33 cellular contexts compared by ENCODE assay signal in the genomic region with DNA sequence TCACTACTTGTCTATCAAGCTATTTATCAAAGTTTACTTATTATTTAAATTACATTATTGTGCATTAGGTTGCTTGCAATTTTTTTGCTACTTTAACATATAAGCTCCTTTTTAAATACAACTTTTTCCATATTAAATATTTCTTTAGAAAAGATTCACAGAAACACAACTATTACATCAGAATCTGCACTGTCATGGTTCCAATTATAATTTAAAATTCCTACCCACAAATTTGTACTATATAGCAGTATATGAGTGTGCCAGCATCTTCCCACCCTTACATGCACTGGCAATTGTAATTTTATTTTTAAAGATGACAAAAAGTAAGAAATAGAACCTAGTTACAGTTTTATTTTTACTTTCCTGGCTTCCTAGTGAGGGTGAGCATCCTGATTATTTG.
"Had no signal": no experiment of that assay in that cellular context is flagged by ENCODE, and none has a peak within 500 bp of the region (broad histone marks: within the 10 kb centered on the region; RNA-seq: fewer than 3 reads in every experiment).

No MANE protein-coding gene starts in this region.

- H3K9me3 Mint-ChIP-seq: activated CD8-positive, alpha-beta T cell treated with anti-CD3 and anti-CD28 coated beads for 36 hours; activated naive CD8-positive, alpha-beta T cell treated with anti-CD3 and anti-CD28 coated beads, Interleukin-2, amount 50 U/mL, for 24 hours; T-helper 2 cell treated with Interferon-gamma antibody and Interleukin-4, amounts not matched to agents 5 μg/mL and 100 μg/mL, for 36 hours had no signal

- DNase-seq: activated B cell treated with CpG ODN at 0.5 μM for 24 hours; activated CD4-positive, alpha-beta T cell treated with anti-CD3 and anti-CD28 coated beads for 48 hours; activated CD4-positive, alpha-beta T cell treated with anti-CD3 and anti-CD28 coated beads, Interleukin-2, amount 50 U/mL, for 1 hour; activated CD4-positive, alpha-beta T cell treated with anti-CD3 and anti-CD28 coated beads, Interleukin-2, amount 50 U/mL, for 48 hours; activated CD8-positive, alpha-beta memory T cell treated with anti-CD3 and anti-CD28 coated beads for 24 hours; activated CD8-positive, alpha-beta T cell treated with anti-CD3 and anti-CD28 coated beads for 36 hours; activated gamma-delta T cell; activated naive CD4-positive, alpha-beta T cell; activated naive CD4-positive, alpha-beta T cell treated with anti-CD3 and anti-CD28 coated beads, Interleukin-2, amount 50 U/mL, for 16 hours; activated naive CD8-positive, alpha-beta T cell treated with anti-CD3 and anti-CD28 coated beads, Interleukin-2, amount 50 U/mL, for 24 hours; activated T-cell treated with anti-CD3 and anti-CD28 coated beads, Interleukin-2, amount 50 U/mL, for 1 hour; activated T-cell treated with anti-CD3 and anti-CD28 coated beads, Interleukin-2, amount 50 U/mL, for 48 hours; adrenal gland; amygdala; aorta; body of pancreas; caudate nucleus; colonic mucosa; effector CD8-positive, alpha-beta T cell; esophagus squamous epithelium; foreskin melanocyte; head of caudate nucleus; T-helper 1 cell; T-helper 17 cell; T1000; WERI-Rb-1 had no signal

- H3K4me3 Mint-ChIP-seq: activated B cell treated with CpG ODN at 0.5 μM for 24 hours; activated CD8-positive, alpha-beta T cell treated with anti-CD3 and anti-CD28 coated beads for 36 hours; activated naive CD8-positive, alpha-beta T cell; activated naive CD8-positive, alpha-beta T cell treated with anti-CD3 and anti-CD28 coated beads, Interleukin-2, amount 50 U/mL, for 24 hours; T-helper 17 cell; T-helper 2 cell treated with Interferon-gamma antibody and Interleukin-4, amounts not matched to agents 5 μg/mL and 100 μg/mL, for 36 hours had no signal

- H3K27ac Mint-ChIP-seq: activated B cell treated with CpG ODN at 0.5 μM for 24 hours; activated CD8-positive, alpha-beta T cell treated with anti-CD3 and anti-CD28 coated beads for 36 hours; activated naive CD8-positive, alpha-beta T cell; activated naive CD8-positive, alpha-beta T cell treated with anti-CD3 and anti-CD28 coated beads, Interleukin-2, amount 50 U/mL, for 24 hours; T-helper 17 cell; T-helper 2 cell treated with Interferon-gamma antibody and Interleukin-4, amounts not matched to agents 5 μg/mL and 100 μg/mL, for 36 hours had no signal

- H3K4me3 ChIP-seq: adrenal gland, body of pancreas, colonic mucosa, esophagus squamous epithelium, gastroesophageal sphincter had no signal

- H3K9me3 ChIP-seq: adrenal gland, body of pancreas, colonic mucosa, esophagus squamous epithelium, gastroesophageal sphincter had no signal

- H3K27ac ChIP-seq: adrenal gland, body of pancreas, colonic mucosa, epithelial cell of prostate, esophagus squamous epithelium, gastroesophageal sphincter, WERI-Rb-1 had no signal

- ATAC-seq: activated CD4-positive, CD25-positive, alpha-beta regulatory T cell treated with anti-CD3 and anti-CD28 coated beads, Interleukin-2, amount 50 U/mL, for 24 hours; activated CD8-positive, alpha-beta T cell treated with anti-CD3 and anti-CD28 coated beads for 36 hours; activated naive CD8-positive, alpha-beta T cell treated with anti-CD3 and anti-CD28 coated beads, Interleukin-2, amount 50 U/mL, for 24 hours; body of pancreas; gastroesophageal sphincter; T-helper 17 cell had no signal

- FAIRE-seq: endometrium, endothelial cell of umbilical vein had no signal

- H3K27me3 ChIP-seq: adrenal gland, body of pancreas, colonic mucosa, esophagus squamous epithelium, gastroesophageal sphincter had no signal

- H3K27me3 Mint-ChIP-seq: activated B cell treated with CpG ODN at 0.5 μM for 24 hours; activated CD8-positive, alpha-beta T cell treated with anti-CD3 and anti-CD28 coated beads for 36 hours; activated naive CD8-positive, alpha-beta T cell; activated naive CD8-positive, alpha-beta T cell treated with anti-CD3 and anti-CD28 coated beads, Interleukin-2, amount 50 U/mL, for 24 hours; T-helper 17 cell had no signal

- H3K4me1 ChIP-seq: body of pancreas, colonic mucosa, esophagus squamous epithelium had no signal

- H3K36me3 ChIP-seq: adrenal gland, colonic mucosa, esophagus squamous epithelium, gastroesophageal sphincter, WERI-Rb-1 had no signal
